ENCODE assay signal across 10 cellular contexts in the genomic region with DNA sequence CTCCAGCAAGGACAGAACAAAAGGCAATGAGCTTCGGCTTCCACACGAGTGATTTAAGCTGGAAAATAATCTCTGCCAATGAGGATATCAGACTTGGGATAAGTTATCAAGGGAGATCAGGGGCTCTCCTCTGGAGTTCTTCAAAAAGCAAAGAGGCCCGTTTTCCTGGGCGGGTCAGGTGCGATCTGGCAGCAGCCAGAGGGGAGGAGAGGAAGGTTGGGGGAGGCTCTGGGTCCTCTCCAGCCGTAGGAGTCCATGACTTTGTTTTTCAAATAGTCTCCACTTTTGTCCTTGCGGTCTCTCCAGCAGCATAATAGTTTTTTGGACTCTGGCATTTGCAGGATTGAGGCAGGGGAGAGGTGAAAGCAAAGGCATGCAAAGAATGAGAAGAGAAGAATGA.
A peak's percentile ranks its signal among the peaks of the same experiment; 100 is the strongest.
DNase-seq lines count a peak whose midpoint lies in the region; ATAC-seq and TF ChIP-seq lines count a peak whose summit lies in the region.
"Had no signal": no experiment of that assay in that cellular context is flagged by ENCODE, and none has a peak within 500 bp of the region (broad histone marks: within the 10 kb centered on the region; RNA-seq: fewer than 3 reads in every experiment).

No MANE protein-coding gene starts in this region.

- H3K4me2 ChIP-seq in H9 (ENCODE audit: insufficient read depth, insufficient read length, low read length) (no peak overlapping the region), trophoblast cell (ENCODE audit: low read length) (peak overlapping the region; percentile 9)

- H3K27ac Mint-ChIP-seq in H9 (peak overlapping the region; percentile 57 to 94 (median 82)), glutamatergic neuron (ENCODE audit: unreplicated experiment) (peak overlapping the region; percentile 90), T-cell (no peak overlapping the region)
- H3K27ac Mint-ChIP-seq: CD8-positive, alpha-beta T cell had no signal

- H3K9me3 ChIP-seq in H9 (ENCODE audit: control insufficient read depth, low read depth, low read length) (no peaks in the 10 kb centered on the region), trophoblast cell (ENCODE audit: insufficient read depth, low read depth, low read length) (no peaks in the 10 kb centered on the region)
- H3K9me3 ChIP-seq: right atrium auricular region had no signal

- TF ChIP-seq CTCF in H9 (conservative IDR thresholded peaks at IDR 0.05) = no peak
- TF ChIP-seq CTCF in RWPE1 (conservative IDR thresholded peaks at IDR 0.05; ENCODE audit: low read depth) = no peak
- TF ChIP-seq CTCF in glutamatergic neuron (IDR thresholded peaks at IDR 0.05; ENCODE audit: partially characterized antibody, unreplicated experiment) = no peak
- TF ChIP-seq CTCF in foreskin keratinocyte (conservative IDR thresholded peaks at IDR 0.05) = no peak

- DNase-seq in H9 (no peak), RWPE1 (ENCODE audit: low spot score) (no peak), glutamatergic neuron (no peak), trophoblast cell (no peak), T-cell (no peak), foreskin melanocyte (no peak), foreskin keratinocyte (no peak)
- DNase-seq: CD8-positive, alpha-beta T cell; NCI-H2029 treated with DMSO at 0.1 percent for 48 hours had no signal

- H3K79me1 ChIP-seq in H9 (ENCODE audit: insufficient read depth, low read depth, low read length, poor library complexity, severe bottlenecking) (no peaks in the 10 kb centered on the region), trophoblast cell (ENCODE audit: low read length) (peaks cover 27% of the 10 kb centered on the region)

- H3K4me3 Mint-ChIP-seq in H9 (no peak overlapping the region; a peak in 1 of 5 replicates), glutamatergic neuron (ENCODE audit: unreplicated experiment) (peak overlapping the region; percentile 53), T-cell (no peak overlapping the region)
- H3K4me3 Mint-ChIP-seq: CD8-positive, alpha-beta T cell had no signal

- H3K27ac ChIP-seq in H9 (ENCODE audit: insufficient read length, low read depth, low read length) (peak overlapping the region; percentile 30), RWPE1 (peak overlapping the region; percentile 49), trophoblast cell (ENCODE audit: low read depth, low read length) (peak overlapping the region; percentile 83), foreskin keratinocyte (no peak overlapping the region)

- H3K18ac ChIP-seq in H9 (ENCODE audit: insufficient read length, low read depth, low read length) = no peak overlapping the region
- peak overlapping the region; percentile 60 for H3K18ac ChIP-seq in trophoblast cell (ENCODE audit: low read length)

- POLR2A ChIA-PET in RWPE1 (lab: Yijun Ruan, JAX; ENCODE audit: low non-redundant PET) (no interaction called here), T-cell (lab: Charles Lee) (no interaction called here)

- H3K27me3 ChIP-seq in H9 (ENCODE audit: insufficient read depth, low read length) = no peaks in the 10 kb centered on the region
- H3K27me3 ChIP-seq in trophoblast cell (ENCODE audit: insufficient read depth, low read length) = no peaks in the 10 kb centered on the region
- H3K27me3 ChIP-seq in foreskin keratinocyte = no peaks in the 10 kb centered on the region
- H3K27me3 ChIP-seq: right atrium auricular region had no signal

- H3K23ac ChIP-seq in H9 (ENCODE audit: insufficient read length, low read depth, low read length) (no peak overlapping the region), trophoblast cell (ENCODE audit: low read length) (no peak overlapping the region)

- no peaks in the 10 kb centered on the region for H3K23me2 ChIP-seq in H9 (ENCODE audit: insufficient read length, low read depth, low read length, poor library complexity, severe bottlenecking)

- no peak overlapping the region for H2BK12ac ChIP-seq in H9 (ENCODE audit: insufficient read length, low read depth, low read length)
- peak overlapping the region; percentile 56 for H2BK12ac ChIP-seq in trophoblast cell (ENCODE audit: low read length)

- H3K27me3 Mint-ChIP-seq in H9 (ENCODE audit: low read depth) (no peaks in the 10 kb centered on the region), glutamatergic neuron (ENCODE audit: unreplicated experiment) (no peaks in the 10 kb centered on the region), T-cell (peaks cover 0 to 2% of the 10 kb centered on the region in 2 donors)

- no peak overlapping the region for H2BK5ac ChIP-seq in H9 (ENCODE audit: insufficient read length, low read length)
- H2BK5ac ChIP-seq in trophoblast cell (ENCODE audit: low read depth, low read length, poor library complexity) = peak overlapping the region; percentile 50

- H3K4me1 Mint-ChIP-seq in H9 (peaks cover 50 to 58% of the 10 kb centered on the region in 2 experiments), glutamatergic neuron (ENCODE audit: low read depth, unreplicated experiment) (peaks cover 18% of the 10 kb centered on the region), T-cell (no peaks in the 10 kb centered on the region)

- H3K9me3 Mint-ChIP-seq in H9 = no peaks in the 10 kb centered on the region; a peak in 2 of 5 replicates
- H3K9me3 Mint-ChIP-seq in glutamatergic neuron (ENCODE audit: unreplicated experiment) = peaks cover 5% of the 10 kb centered on the region
- no peaks in the 10 kb centered on the region for H3K9me3 Mint-ChIP-seq in T-cell
- H3K9me3 Mint-ChIP-seq: CD8-positive, alpha-beta T cell had no signal

- H4K12ac ChIP-seq in trophoblast cell (ENCODE audit: low read depth, low read length) = no peak overlapping the region

- H2BK15ac ChIP-seq in H9 (ENCODE audit: low read depth, low read length) = no peak overlapping the region

- H3K36me3 Mint-ChIP-seq in H9 (ENCODE audit: insufficient read depth in 1 of 3, low read depth in 3 of 3) (no peaks in the 10 kb centered on the region; a peak in 2 of 7 replicates), glutamatergic neuron (ENCODE audit: unreplicated experiment) (no peaks in the 10 kb centered on the region), T-cell (no peaks in the 10 kb centered on the region)
- H3K36me3 Mint-ChIP-seq: CD8-positive, alpha-beta T cell had no signal

- no peak for ATAC-seq in T-cell (replicated peaks in 1 of 4)
- ATAC-seq in foreskin keratinocyte = no peak
- ATAC-seq: CD8-positive, alpha-beta T cell had no signal

- no peaks in the 10 kb centered on the region for H3K79me2 ChIP-seq in H9 (ENCODE audit: insufficient read depth, low read length)
- peaks cover 4% of the 10 kb centered on the region for H3K79me2 ChIP-seq in trophoblast cell (ENCODE audit: control insufficient read depth, insufficient read depth, low read length, poor library complexity)

- H3K4me3 ChIP-seq in trophoblast cell (ENCODE audit: low read depth, low read length) = no peak overlapping the region
- H3K4me3 ChIP-seq: right atrium auricular region had no signal

- CTCF ChIA-PET in RWPE1 (lab: Yijun Ruan, JAX) (no interaction called here), T-cell (lab: Charles Lee) (no interaction called here)

- no peak overlapping the region for H2AK5ac ChIP-seq in H9 (ENCODE audit: insufficient read length, low read length)
- H2AK5ac ChIP-seq in trophoblast cell (ENCODE audit: low read length) = no peak overlapping the region

- no peak overlapping the region for H2AFZ ChIP-seq in H9 (ENCODE audit: low read length)
- H2AFZ ChIP-seq in trophoblast cell (ENCODE audit: insufficient read depth, low read length, poor library complexity) = peak overlapping the region; percentile 10

- no CpG with 5 or more reads among the region's 7 CpGs for WGBS in H9 (ENCODE audit: extremely low coverage, insufficient read length, low lambda C conversion rate)
- no CpG with 5 or more reads among the region's 7 CpGs for WGBS in trophoblast cell (ENCODE audit: extremely low coverage, insufficient coverage, insufficient read length)

- no peaks in the 10 kb centered on the region for H3K36me3 ChIP-seq in trophoblast cell (ENCODE audit: control insufficient read depth in 1 of 2, insufficient read depth in 2 of 2, low read length in 2 of 2)
- H3K36me3 ChIP-seq: right atrium auricular region had no signal

- H4K20me1 ChIP-seq in H9 (ENCODE audit: control insufficient read depth, insufficient read depth, insufficient read length) = no peaks in the 10 kb centered on the region

- H4K8ac ChIP-seq in H9 (replicated peaks; ENCODE audit: insufficient read length, low read depth, low read length) = no peak overlapping the region
- peak overlapping the region; percentile 54 for H4K8ac ChIP-seq in trophoblast cell (ENCODE audit: low read depth, low read length)

- H3K4me1 ChIP-seq in H9 (ENCODE audit: insufficient read depth, low read length) = peaks cover 5% of the 10 kb centered on the region; the same call in 1 of the 2 replicates
- H3K4me1 ChIP-seq in trophoblast cell (ENCODE audit: control insufficient read depth in 1 of 2, insufficient read depth in 2 of 2, low read length in 2 of 2) = peaks cover 19 to 20% of the 10 kb centered on the region in 2 experiments
- H3K4me1 ChIP-seq in foreskin keratinocyte = peaks cover 22% of the 10 kb centered on the region

- no peak overlapping the region for H3K56ac ChIP-seq in H9 (ENCODE audit: insufficient read length, low read depth, low read length)

- H3K4ac ChIP-seq in H9 (ENCODE audit: low read depth, low read length) = no peak overlapping the region
- H3K4ac ChIP-seq in trophoblast cell (ENCODE audit: low read depth, low read length) = peak overlapping the region; percentile 12

- H2BK20ac ChIP-seq in H9 (ENCODE audit: low read depth, low read length, poor library complexity, severe bottlenecking) = no peak overlapping the region

- no peak overlapping the region for H3K14ac ChIP-seq in H9 (ENCODE audit: insufficient read depth, low read length)
- peak overlapping the region; percentile 66 for H3K14ac ChIP-seq in trophoblast cell (ENCODE audit: low read length)

- H3T11ph ChIP-seq in H9 (ENCODE audit: low read length) = no peak overlapping the region

- H4K5ac ChIP-seq in H9 (ENCODE audit: insufficient read length, low read depth, low read length) = no peak overlapping the region

- H4K91ac ChIP-seq in H9 (ENCODE audit: insufficient read length, low read depth, low read length) = no peak overlapping the region
- H4K91ac ChIP-seq in trophoblast cell (ENCODE audit: low read depth, low read length) = peak overlapping the region; percentile 77

- no peak overlapping the region for H3K9ac ChIP-seq in H9 (ENCODE audit: extremely low read depth, insufficient read length, low read length)
- H3K9ac ChIP-seq in trophoblast cell (ENCODE audit: low read length) = no peak overlapping the region

- H2BK120ac ChIP-seq in H9 (ENCODE audit: low read depth, low read length, poor library complexity, severe bottlenecking) (no peak overlapping the region), trophoblast cell (ENCODE audit: insufficient read depth, low read length, poor library complexity) (peak overlapping the region; percentile 62)

Comparison
In these comparisons a context has a peak if more than half of its experiments do, and no peak if none do; other contexts are left out.
1. H3K27ac Mint-ChIP-seq: peak in H9 (3 of 3) and glutamatergic neuron (single experiment); none in T-cell (0 of 2).